35 cellular contexts compared by ENCODE assay signal in genomic region chr15:35191783-35192182, GRCh38.
DNase-seq lines count a peak whose midpoint lies in the region; ATAC-seq, FAIRE-seq and TF ChIP-seq lines count a peak whose summit lies in the region.
"Had no signal": no experiment of that assay in that cellular context is flagged by ENCODE, and none has a peak within 500 bp of the region (broad histone marks: within the 10 kb centered on the region; RNA-seq: fewer than 3 reads in every experiment).

No MANE protein-coding gene starts in this region.

- H3K4me1 ChIP-seq in HepG2 (ENCODE audit: insufficient read depth, low read length) (no peaks in the 10 kb centered on the region), right lobe of liver (no peaks in the 10 kb centered on the region), HCT116 (ENCODE audit: control insufficient read depth in 1 of 2, insufficient read depth in 2 of 2, low read length in 2 of 2) (no peaks in the 10 kb centered on the region), HEK293 (ENCODE audit: control insufficient read depth, insufficient read depth, low read length) (no peaks in the 10 kb centered on the region), K562 (replicated peaks in 1 of 2; ENCODE audit: control insufficient read depth in 2 of 2, insufficient read depth in 2 of 2, low read length in 2 of 2) (no peaks in the 10 kb centered on the region), uterus (no peaks in the 10 kb centered on the region)
- H3K4me1 ChIP-seq: A549; BE2C; BLaER1; BLaER1 treated with 17β-estradiol and CSF1 and Interleukin-3, amounts not matched to agents 10 nM and 100 nM; Caco-2 had no signal

- peaks cover 26% of the 10 kb centered on the region for H3K9me3 ChIP-seq in HepG2 (ENCODE audit: low read length)
- no peaks in the 10 kb centered on the region for H3K9me3 ChIP-seq in right lobe of liver
- peaks cover 14 to 20% of the 10 kb centered on the region in 2 experiments; a peak in 3 of 4 replicates for H3K9me3 ChIP-seq in HCT116 (ENCODE audit: control insufficient read depth in 1 of 2, insufficient read depth in 1 of 2, low read depth in 1 of 2, low read length in 2 of 2)
- no peaks in the 10 kb centered on the region for H3K9me3 ChIP-seq in HEK293 (ENCODE audit: control insufficient read depth, insufficient read depth, low read depth, low read length)
- peaks cover 12% of the 10 kb centered on the region for H3K9me3 ChIP-seq in K562 (replicated peaks; ENCODE audit: control insufficient read depth, insufficient read depth, low read depth, low read length)
- H3K9me3 ChIP-seq in uterus: no peaks in the 10 kb centered on the region
- H3K9me3 ChIP-seq: BE2C had no signal

- POLR2A ChIA-PET in HepG2 (lab: Yijun Ruan, JAX) (no interaction called here), HCT116 (lab: Charles Lee) (no interaction called here), HEK293 (lab: Yijun Ruan, JAX) (no interaction called here), K562 (lab: Yijun Ruan, JAX) (no interaction called here)

- no peak overlapping the region for H3K9ac ChIP-seq in HepG2 (ENCODE audit: insufficient read depth, low read depth, low read length)
- no peak overlapping the region for H3K9ac ChIP-seq in HCT116 (ENCODE audit: low read length)
- no peak overlapping the region for H3K9ac ChIP-seq in K562 (ENCODE audit: insufficient read depth in 1 of 2, low read depth in 2 of 2, low read length in 2 of 2)
- H3K9ac ChIP-seq: BLaER1; BLaER1 treated with 17β-estradiol and CSF1 and Interleukin-3, amounts not matched to agents 10 nM and 100 nM had no signal

- intact Hi-C loops in HepG2 (cut with micrococcal nuclease; ENCODE audit: unreplicated experiment): no loop called here
- intact Hi-C loops in right lobe of liver (cut with DNase I): no loop called here
- intact Hi-C loops in HCT116 (cut with micrococcal nuclease): no loop called here
- intact Hi-C loops in K562 (cut with micrococcal nuclease): no loop called here
- intact Hi-C loops in uterus (cut with DNase I; ENCODE audit: low total_unique reads): no loop called here

- CTCF ChIA-PET in HepG2 (lab: Yijun Ruan, JAX; ENCODE audit: low intra/inter-chr PET ratio, low total read pairs): no interaction called here
- CTCF ChIA-PET in HCT116 (lab: Charles Lee): no interaction called here
- CTCF ChIA-PET in HEK293 (lab: Yijun Ruan, JAX): no interaction called here
- CTCF ChIA-PET in K562 (lab: Yijun Ruan, JAX; ENCODE audit: low intra/inter-chr PET ratio): no interaction called here

- 8% methylated on average over 2 of the region's 2 CpGs for WGBS in HepG2 (ENCODE audit: low lambda C conversion rate)
- 85% methylated on average over 2 of the region's 2 CpGs for WGBS in right lobe of liver (ENCODE audit: insufficient coverage, low coverage, low lambda C conversion rate, missing lambda C conversion rate)
- 6% methylated on average over 2 of the region's 2 CpGs for WGBS in K562 (ENCODE audit: insufficient coverage, low coverage, missing lambda C conversion rate)

- no peak overlapping the region for H3K27ac ChIP-seq in HepG2 (ENCODE audit: extremely low read length, insufficient read depth, low read length)
- no peak overlapping the region for H3K27ac ChIP-seq in right lobe of liver
- H3K27ac ChIP-seq in HCT116 (ENCODE audit: low read depth, low read length): no peak overlapping the region
- no peak overlapping the region for H3K27ac ChIP-seq in HEK293 (ENCODE audit: extremely low read depth, low read depth, low read length)
- H3K27ac ChIP-seq in K562 (ENCODE audit: extremely low read depth, low read depth, low read length): no peak overlapping the region
- no peak overlapping the region for H3K27ac ChIP-seq in uterus
- H3K27ac ChIP-seq: 22Rv1; A549; BLaER1; BLaER1 treated with 17β-estradiol and CSF1 and Interleukin-3, amounts not matched to agents 10 nM and 100 nM; C4-2B had no signal

- H2AFZ ChIP-seq in HepG2 (ENCODE audit: low read length): no peak overlapping the region
- H2AFZ ChIP-seq in HCT116 (ENCODE audit: low read depth, low read length, poor library complexity, severe bottlenecking): no peak overlapping the region
- no peak overlapping the region for H2AFZ ChIP-seq in K562 (ENCODE audit: low read depth, low read length)

- ATAC-seq in HepG2 (no peak), right lobe of liver (no peak), HCT116 (no peak), K562 (no peak)
- ATAC-seq: A549; CD8-positive, alpha-beta T cell had no signal

- in situ Hi-C loops in HepG2 (cut with HindIII; ENCODE audit: extremely low pct_ligation_motif_present, low pct_unique_long_range_greater_than_20kb) (no loop called here), K562 (cut with MboI) (no loop called here)

- no peak overlapping the region for H3K4me2 ChIP-seq in HepG2 (ENCODE audit: low read depth, low read length)
- H3K4me2 ChIP-seq in HCT116 (ENCODE audit: low read length): no peak overlapping the region
- no peak overlapping the region for H3K4me2 ChIP-seq in K562 (ENCODE audit: insufficient read depth, low read length)
- H3K4me2 ChIP-seq: A549; BLaER1; BLaER1 treated with 17β-estradiol and CSF1 and Interleukin-3, amounts not matched to agents 10 nM and 100 nM had no signal

- H3K4me3 ChIP-seq in HepG2 (replicated peaks in 1 of 3; ENCODE audit: insufficient read depth in 1 of 3, low read depth in 2 of 3, low read length in 3 of 3): no peak overlapping the region
- H3K4me3 ChIP-seq in right lobe of liver: no peak overlapping the region
- no peak overlapping the region for H3K4me3 ChIP-seq in HCT116 (replicated peaks in 1 of 2; ENCODE audit: low read depth in 1 of 2, low read length in 2 of 2)
- no peak overlapping the region for H3K4me3 ChIP-seq in HEK293 (ENCODE audit: low read depth, low read length)
- H3K4me3 ChIP-seq in K562: no peak overlapping the region
- no peak overlapping the region for H3K4me3 ChIP-seq in uterus
- H3K4me3 ChIP-seq: A549; BLaER1; BLaER1 treated with 17β-estradiol and CSF1 and Interleukin-3, amounts not matched to agents 10 nM and 100 nM had no signal

- no TSS peak for BruUV-seq in HepG2 (replicated peaks; lab: Mats Ljungman, UMichigan)
- BruUV-seq in HCT116 (replicated peaks; lab: Mats Ljungman, UMichigan): no TSS peak
- no TSS peak for BruUV-seq in K562 (replicated peaks; lab: Mats Ljungman, UMichigan)

- TF ChIP-seq RAD21 in HepG2 (CRISPR knock-in tag; IDR thresholded peaks at IDR 0.05): no peak
- no peak for TF ChIP-seq RAD21 in HCT116 (IDR thresholded peaks at IDR 0.05; ENCODE audit: low read depth)
- no peak for TF ChIP-seq RAD21 in K562 (CRISPR knock-in tag; conservative IDR thresholded peaks at IDR 0.05 in 1 of 2, IDR thresholded peaks at IDR 0.05 in 1 of 2)

- FAIRE-seq in HepG2 (lab: Jason Lieb, UNC): no peak
- no peak for FAIRE-seq in K562 (lab: Jason Lieb, UNC)
- FAIRE-seq: A204.1, D721Med had no signal

- no peak for TF ChIP-seq CTCF in HepG2 (CRISPR knock-in tag; IDR thresholded peaks at IDR 0.05)
- TF ChIP-seq CTCF in right lobe of liver (IDR thresholded peaks at IDR 0.05): no peak
- no peak for TF ChIP-seq CTCF in HCT116 (IDR thresholded peaks at IDR 0.05 in 2 of 3, conservative IDR thresholded peaks at IDR 0.05 in 1 of 3; ENCODE audit: borderline replicate concordance in 1 of 3, insufficient read depth in 1 of 3, low read depth in 2 of 3, low read length in 2 of 3)
- TF ChIP-seq CTCF in HEK293 (tag by site-specific recombination; IDR thresholded peaks at IDR 0.05): no peak
- TF ChIP-seq CTCF in K562 (IDR thresholded peaks at IDR 0.05 in 2 of 3, conservative IDR thresholded peaks at IDR 0.05 in 1 of 3; ENCODE audit: insufficient read depth in 2 of 3, low read depth in 1 of 3, low read length in 3 of 3): no peak
- no peak for TF ChIP-seq CTCF in uterus (IDR thresholded peaks at IDR 0.05)

- RAD21 ChIA-PET in HCT116 (lab: Charles Lee; ENCODE audit: low non-redundant PET in 1 of 2, low total read pairs in 2 of 2, uncharacterized antibody in 2 of 2, unreplicated experiment in 2 of 2): no interaction called here

- H4K20me1 ChIP-seq in HepG2 (ENCODE audit: insufficient read depth, low read length) (no peaks in the 10 kb centered on the region), HCT116 (ENCODE audit: insufficient read depth) (no peaks in the 10 kb centered on the region), K562 (replicated peaks; ENCODE audit: control insufficient read depth, insufficient read depth, low read length) (no peaks in the 10 kb centered on the region)
- H4K20me1 ChIP-seq: BLaER1; BLaER1 treated with 17β-estradiol and CSF1 and Interleukin-3, amounts not matched to agents 10 nM and 100 nM had no signal

- no peaks in the 10 kb centered on the region for H3K36me3 ChIP-seq in HepG2 (replicated peaks in 1 of 2; ENCODE audit: control insufficient read depth in 1 of 2, insufficient read depth in 2 of 2, low read length in 2 of 2)
- no peaks in the 10 kb centered on the region for H3K36me3 ChIP-seq in right lobe of liver
- no peaks in the 10 kb centered on the region for H3K36me3 ChIP-seq in HCT116 (ENCODE audit: control insufficient read depth in 1 of 2, insufficient read depth in 2 of 2, low read length in 2 of 2)
- no peaks in the 10 kb centered on the region for H3K36me3 ChIP-seq in HEK293 (ENCODE audit: control insufficient read depth in 2 of 2, insufficient read depth in 1 of 2, low read length in 2 of 2)
- H3K36me3 ChIP-seq in K562 (ENCODE audit: control insufficient read depth, insufficient read depth, low read length): no peaks in the 10 kb centered on the region
- H3K36me3 ChIP-seq in uterus: no peaks in the 10 kb centered on the region
- H3K36me3 ChIP-seq: BE2C, BLaER1 had no signal

- H3K9me1 ChIP-seq in K562 (ENCODE audit: control insufficient read depth, insufficient read depth, low read length): no peaks in the 10 kb centered on the region

- no peaks in the 10 kb centered on the region for H3K9me2 ChIP-seq in HCT116 (ENCODE audit: insufficient read depth)

- no peaks in the 10 kb centered on the region for H3K27me3 ChIP-seq in HepG2 (ENCODE audit: control insufficient read depth in 1 of 2, insufficient read depth in 2 of 2, low read length in 2 of 2)
- H3K27me3 ChIP-seq in right lobe of liver: no peaks in the 10 kb centered on the region
- H3K27me3 ChIP-seq in HCT116 (ENCODE audit: insufficient read depth, low read length): no peaks in the 10 kb centered on the region
- H3K27me3 ChIP-seq in K562 (ENCODE audit: control insufficient read depth in 2 of 2, insufficient read depth in 2 of 2, low read length in 2 of 2): no peaks in the 10 kb centered on the region
- H3K27me3 ChIP-seq in uterus: no peaks in the 10 kb centered on the region
- H3K27me3 ChIP-seq: BE2C; BLaER1; BLaER1 treated with 17β-estradiol and CSF1 and Interleukin-3, amounts not matched to agents 10 nM and 100 nM had no signal

- DNase-seq in HepG2 (ENCODE audit: low spot score) (no peak), right lobe of liver (no peak), HCT116 (ENCODE audit: low read depth, low spot score) (no peak), K562 (ENCODE audit: extremely low read depth in 1 of 4, low spot score in 3 of 4) (no peak), uterus (no peak), putamen (ENCODE audit: low spot score) (no peak)
- DNase-seq in stimulated activated CD4-positive, alpha-beta T cell treated with anti-CD3 and anti-CD28 coated beads, Interleukin-15, amount 100 ng/mL, for 24 hours: no peak
- DNase-seq: 8988T; ACHN; AML-193; BE2C; C1 segment of cervical spinal cord; Caco-2; Calu3; CD4-positive, alpha-beta memory T cell; CD4-positive, alpha-beta T cell; CD4-positive, CD25-positive, alpha-beta regulatory T cell; CD8-positive, alpha-beta memory T cell; CD8-positive, alpha-beta T cell; COR-L47; DMS 273 treated with DMSO at 0.1 percent for 48 hours; DMS153; DMS53; DMS79; DMS79 treated with DMSO at 0.1 percent for 48 hours; DND-41; EL had no signal

- H3K79me2 ChIP-seq in HepG2 (ENCODE audit: insufficient read depth, low read length): no peaks in the 10 kb centered on the region
- no peaks in the 10 kb centered on the region for H3K79me2 ChIP-seq in HCT116 (ENCODE audit: insufficient read depth, low read length)
- no peaks in the 10 kb centered on the region for H3K79me2 ChIP-seq in K562 (ENCODE audit: control insufficient read depth, insufficient read depth, low read length)

- no peak for TF ChIP-seq EP300 in HepG2 (IDR thresholded peaks at IDR 0.05; ENCODE audit: low read depth in 2 of 2, low read length in 2 of 2)
- TF ChIP-seq EP300 in HepG2 (CRISPR knock-in tag; IDR thresholded peaks at IDR 0.05; ENCODE audit: borderline replicate concordance): no peak
- no peak for TF ChIP-seq EP300 in K562 (IDR thresholded peaks at IDR 0.05; ENCODE audit: low read length)

- TF ChIP-seq POLR2A in HepG2 (IDR thresholded peaks at IDR 0.05; ENCODE audit: insufficient read depth in 1 of 2, low read depth in 2 of 2, low read length in 2 of 2): no peak
- no peak for TF ChIP-seq POLR2A in right lobe of liver (IDR thresholded peaks at IDR 0.05)
- no peak for TF ChIP-seq POLR2A in HCT116 (IDR thresholded peaks at IDR 0.05; ENCODE audit: borderline replicate concordance, extremely low read depth, insufficient read depth, insufficient read length)
- TF ChIP-seq POLR2A in K562 (conservative IDR thresholded peaks at IDR 0.05): no peak
- no peak for TF ChIP-seq POLR2A in uterus (IDR thresholded peaks at IDR 0.05)

Comparison
In these comparisons a context has a peak if more than half of its experiments do, and no peak if none do; other contexts are left out.
1. Of the 241 proteins assayed by ChIP-seq in both HepG2 and K562: peak only in HepG2: SETDB1; only in K562: CBX1 and CBX5; in both: ZNF124; in neither: 236; mixed calls (peak in some experiments, not most) for 1.